8 cellular contexts compared by ENCODE assay signal in genomic region chr12:69157023-69157655, GRCh38.
DNase-seq lines count a peak whose midpoint lies in the region; ATAC-seq lines count a peak whose summit lies in the region.

No MANE protein-coding gene starts in this region.

- H3K36me3 Mint-ChIP-seq in CD4-positive, alpha-beta memory T cell, result no peaks in the 10 kb centered on the region
- H3K36me3 Mint-ChIP-seq in activated CD8-positive, alpha-beta T cell treated with anti-CD3 and anti-CD28 coated beads, Interleukin-2, amount 10 ng/mL, durations not matched to agents 7 days and 5 days (ENCODE audit: low read depth), result no peaks in the 10 kb centered on the region

- POLR2A ChIA-PET in CD4-positive, alpha-beta memory T cell (lab: Charles Lee; ENCODE audit: partially characterized antibody), result interaction anchor here (0.7 to 3.5 kb wide), 4 partner anchors 84 to 428 kb away, joined by 3 to 24 read pairs (median 6); partner anchors contain the start of genes CCT2 and CPSF6
- POLR2A ChIA-PET in activated CD8-positive, alpha-beta T cell treated with anti-CD3 and anti-CD28 coated beads, Interleukin-2, amount 10 ng/mL, durations not matched to agents 7 days and 5 days (lab: Charles Lee), result interaction anchor here (0.7 to 2.3 kb wide), 6 partner anchors 8 to 173 kb away, joined by 3 to 12 read pairs (median 3); partner anchors contain the start of gene CPSF6

- H3K9me3 ChIP-seq in CD4-positive, alpha-beta memory T cell (ENCODE audit: control insufficient read depth in 1 of 2, low read length in 2 of 2), result no peaks in the 10 kb centered on the region
- H3K9me3 ChIP-seq in effector memory CD4-positive, alpha-beta T cell (ENCODE audit: control insufficient read depth, low read length), result no peaks in the 10 kb centered on the region

- DNase-seq in CD4-positive, alpha-beta memory T cell, result peak; percentile 82 to 85 (median 83)
- DNase-seq in NK-92 (lab: John Stamatoyannopoulos, UW; ENCODE audit: unreplicated experiment) (peak; percentile 20), mesenteric fat pad (ENCODE audit: low spot score) (peak; percentile 91)
- peak; percentile 95 for DNase-seq in activated CD8-positive, alpha-beta T cell treated with anti-CD3 and anti-CD28 coated beads, Interleukin-2, amount 10 ng/mL, durations not matched to agents 7 days and 5 days
- DNase-seq in effector memory CD4-positive, alpha-beta T cell, result peak; percentile 66 to 79 (median 69)
- peak; percentile 64 to 75 for DNase-seq in stimulated activated CD8-positive, alpha-beta memory T cell treated with anti-CD3 and anti-CD28 coated beads, Interleukin-4, amount 100 ng/mL, for 1 hour (ENCODE audit: low read depth in 2 of 2, low spot score in 1 of 2)

- intact Hi-C loops in CD4-positive, alpha-beta memory T cell (cut with micrococcal nuclease), result loop anchor here (1.0 kb wide), 4 partner anchors 82 to 580 kb away; partner anchors contain the start of genes CCT2, CPSF6 and YEATS4

- no peaks in the 10 kb centered on the region for H3K27me3 ChIP-seq in CD4-positive, alpha-beta memory T cell (ENCODE audit: insufficient read depth, low read length)
- no peaks in the 10 kb centered on the region for H3K27me3 ChIP-seq in effector memory CD4-positive, alpha-beta T cell (replicated peaks; ENCODE audit: control insufficient read depth, insufficient read depth, low read length, poor library complexity, severe bottlenecking)

- peak overlapping the region in 1 of 2 donors; percentile 6 for H3K4me3 ChIP-seq in CD4-positive, alpha-beta memory T cell (ENCODE audit: low read length in 2 of 2)
- H3K4me3 ChIP-seq in effector memory CD4-positive, alpha-beta T cell (ENCODE audit: insufficient read depth, low read depth, low read length, poor library complexity, severe bottlenecking), result no peak overlapping the region

- H3K4me1 Mint-ChIP-seq in CD4-positive, alpha-beta memory T cell, result peaks cover 18 to 31% (median 22%) of the 10 kb centered on the region in 4 donors
- H3K4me1 Mint-ChIP-seq in activated CD8-positive, alpha-beta T cell treated with anti-CD3 and anti-CD28 coated beads, Interleukin-2, amount 10 ng/mL, durations not matched to agents 7 days and 5 days (ENCODE audit: low read depth), result peaks cover 48% of the 10 kb centered on the region

- CTCF ChIA-PET in CD4-positive, alpha-beta memory T cell (lab: Charles Lee; ENCODE audit: partially characterized antibody), result interaction anchor here (0.6 to 12.8 kb wide), 37 partner anchors 7 to 1365 kb away, joined by 3 to 208 read pairs (median 5); partner anchors contain the start of genes CPSF6, FRS2 and SLC35E3
- CTCF ChIA-PET in activated CD8-positive, alpha-beta T cell treated with anti-CD3 and anti-CD28 coated beads, Interleukin-2, amount 10 ng/mL, durations not matched to agents 7 days and 5 days (lab: Charles Lee), result interaction anchor here (0.6 to 6.7 kb wide), 44 partner anchors 8 to 487 kb away, joined by 3 to 118 read pairs (median 4); partner anchors contain the start of gene CPSF6

- H3K9me3 Mint-ChIP-seq in CD4-positive, alpha-beta memory T cell, result no peaks in the 10 kb centered on the region
- H3K9me3 Mint-ChIP-seq in activated CD8-positive, alpha-beta T cell treated with anti-CD3 and anti-CD28 coated beads, Interleukin-2, amount 10 ng/mL, durations not matched to agents 7 days and 5 days (ENCODE audit: insufficient read depth), result no peaks in the 10 kb centered on the region

- H3K27ac ChIP-seq in CD4-positive, alpha-beta memory T cell (ENCODE audit: low read depth, low read length), result no peak overlapping the region
- no peak overlapping the region for H3K27ac ChIP-seq in effector memory CD4-positive, alpha-beta T cell (ENCODE audit: insufficient read depth, low read length, poor library complexity, severe bottlenecking)

- peak; percentile 92 for ATAC-seq in GM19395 (IDR thresholded peaks at IDR 0.05; ENCODE audit: unreplicated experiment)
- ATAC-seq in HG03460 (IDR thresholded peaks at IDR 0.05; ENCODE audit: unreplicated experiment), result peak; percentile 92
- peak; percentile 93 for ATAC-seq in activated CD8-positive, alpha-beta T cell treated with anti-CD3 and anti-CD28 coated beads, Interleukin-2, amount 10 ng/mL, durations not matched to agents 7 days and 5 days

- no peaks in the 10 kb centered on the region for H3K27me3 Mint-ChIP-seq in CD4-positive, alpha-beta memory T cell
- H3K27me3 Mint-ChIP-seq in activated CD8-positive, alpha-beta T cell treated with anti-CD3 and anti-CD28 coated beads, Interleukin-2, amount 10 ng/mL, durations not matched to agents 7 days and 5 days (ENCODE audit: low read depth), result peaks cover 3% of the 10 kb centered on the region

- H3K4me3 Mint-ChIP-seq in CD4-positive, alpha-beta memory T cell, result peak overlapping the region; percentile 46 to 77 (median 70)
- H3K4me3 Mint-ChIP-seq in activated CD8-positive, alpha-beta T cell treated with anti-CD3 and anti-CD28 coated beads, Interleukin-2, amount 10 ng/mL, durations not matched to agents 7 days and 5 days, result peak overlapping the region; percentile 34

- peaks cover 20% of the 10 kb centered on the region for H3K4me1 ChIP-seq in CD4-positive, alpha-beta memory T cell (ENCODE audit: insufficient read depth, low read length)
- peaks cover 3% of the 10 kb centered on the region for H3K4me1 ChIP-seq in effector memory CD4-positive, alpha-beta T cell (ENCODE audit: control insufficient read depth, insufficient read depth, low read length, poor library complexity, severe bottlenecking)

- no peaks in the 10 kb centered on the region for H3K36me3 ChIP-seq in CD4-positive, alpha-beta memory T cell (ENCODE audit: insufficient read depth, low read length)
- no peaks in the 10 kb centered on the region for H3K36me3 ChIP-seq in effector memory CD4-positive, alpha-beta T cell (ENCODE audit: control insufficient read depth, insufficient read depth, low read length)

- H3K27ac Mint-ChIP-seq in CD4-positive, alpha-beta memory T cell, result peak overlapping the region in 3 of 7 donors; percentile 56 to 69 (median 63)
- H3K27ac Mint-ChIP-seq in activated CD8-positive, alpha-beta T cell treated with anti-CD3 and anti-CD28 coated beads, Interleukin-2, amount 10 ng/mL, durations not matched to agents 7 days and 5 days, result peak overlapping the region; percentile 53

Comparison
In these comparisons a context has a peak if more than half of its experiments do, and no peak if none do; other contexts are left out.
1. DNase-seq: peak in every context shown above with its lines; median percentile 95 in activated CD8-positive, alpha-beta T cell treated with anti-CD3 and anti-CD28 coated beads, Interleukin-2, amount 10 ng/mL, durations not matched to agents 7 days and 5 days; 91 in mesenteric fat pad; 83 in CD4-positive, alpha-beta memory T cell; 70 in stimulated activated CD8-positive, alpha-beta memory T cell treated with anti-CD3 and anti-CD28 coated beads, Interleukin-4, amount 100 ng/mL, for 1 hour; 69 in effector memory CD4-positive, alpha-beta T cell; 20 in NK-92.